8 cellular contexts compared by ENCODE assay signal in genomic region chr1:231625975-231626534, GRCh38. TPM values are rescaled to one million over a fixed set of nuclear protein-coding genes. Genes with fewer than 3 reads are reported as not detected.
DNase-seq lines count a peak whose midpoint lies in the region; ATAC-seq and TF ChIP-seq lines count a peak whose summit lies in the region.

No MANE protein-coding gene starts in this region.

- DNase-seq in AG04450 (ENCODE audit: low read depth, low spot score), result no peak
- DNase-seq in brain microvascular endothelial cell, result no peak
- no peak for DNase-seq in activated CD4-positive, alpha-beta T cell treated with anti-CD3 and anti-CD28 coated beads for 48 hours

- H3K4me3 ChIP-seq in AG04450 (ENCODE audit: low read depth, low read length) (peak overlapping the region; percentile 80), HUES6 (ENCODE audit: low read depth, low read length) (peak overlapping the region; percentile 85), brain microvascular endothelial cell (ENCODE audit: low read depth, low read length) (peak overlapping the region; percentile 84), muscle layer of colon (ENCODE audit: low read depth in 1 of 2, low read length in 2 of 2) (peak overlapping the region; percentile 66 to 75)

- H3K27me3 ChIP-seq in AG04450 (ENCODE audit: control insufficient read depth, insufficient read depth, low read length) (peaks cover 2% of the 10 kb centered on the region), HUES6 (ENCODE audit: control insufficient read depth, insufficient read depth, low read length) (peaks cover 35% of the 10 kb centered on the region), brain microvascular endothelial cell (replicated peaks) (no peaks in the 10 kb centered on the region), muscle layer of colon (ENCODE audit: control insufficient read depth in 1 of 2, insufficient read depth in 2 of 2, low read length in 2 of 2) (peaks cover 0 to 6% of the 10 kb centered on the region in 2 donors)

- POLR2A ChIA-PET in AG04450 (lab: Yijun Ruan, JAX), result interaction anchor here (1.5 kb wide), 1 partner anchor 10 kb away, joined by 7 read pairs; no protein-coding TSS in a partner anchor

- CTCF ChIA-PET in AG04450 (lab: Charles Lee), result interaction anchor here (2.3 kb wide), 1 partner anchor 131 kb away, joined by 6 read pairs; no protein-coding TSS in a partner anchor

- H3K36me3 ChIP-seq in HUES6 (ENCODE audit: control insufficient read depth, insufficient read depth, low read length) (no peaks in the 10 kb centered on the region), brain microvascular endothelial cell (replicated peaks) (no peaks in the 10 kb centered on the region), muscle layer of colon (ENCODE audit: insufficient read depth, low read length) (no peaks in the 10 kb centered on the region)

- in situ Hi-C loops in brain microvascular endothelial cell (cut with HindIII; ENCODE audit: low pct_ligation_motif_present, low sequenced_read_pairs), result no loop called here

- ATAC-seq in GM18517 (IDR thresholded peaks at IDR 0.05; ENCODE audit: unreplicated experiment) (no peak), HG02870 (IDR thresholded peaks at IDR 0.05; ENCODE audit: unreplicated experiment) (no peak), HG03520 (IDR thresholded peaks at IDR 0.05; ENCODE audit: unreplicated experiment) (no peak)

- no peak overlapping the region for H3K9ac ChIP-seq in HUES6 (ENCODE audit: low read length)
- H3K9ac ChIP-seq in muscle layer of colon (ENCODE audit: low read length), result no peak overlapping the region

- no peak for TF ChIP-seq CTCF in AG04450 (IDR thresholded peaks at IDR 0.05; ENCODE audit: low read depth, low read length)
- no peak for TF ChIP-seq CTCF in brain microvascular endothelial cell (IDR thresholded peaks at IDR 0.05; ENCODE audit: low read depth, low read length, missing control alignments)

- peaks cover 3% of the 10 kb centered on the region; the same call in 1 of the 2 replicates for H3K4me1 ChIP-seq in HUES6 (ENCODE audit: control insufficient read depth, insufficient read depth, low read length)
- H3K4me1 ChIP-seq in muscle layer of colon (ENCODE audit: insufficient read depth, low read length), result peaks cover 6% of the 10 kb centered on the region

- H3K27ac ChIP-seq in AG04450 (ENCODE audit: low read depth, low read length) (peak overlapping the region; percentile 13), HUES6 (ENCODE audit: low read depth, low read length) (no peak overlapping the region), brain microvascular endothelial cell (no peak overlapping the region), muscle layer of colon (ENCODE audit: low read depth, low read length) (no peak overlapping the region)

- peaks cover 3% of the 10 kb centered on the region; the same call in 1 of the 2 replicates for H3K9me3 ChIP-seq in AG04450 (ENCODE audit: control insufficient read depth, insufficient read depth, low read length)
- H3K9me3 ChIP-seq in HUES6 (ENCODE audit: control insufficient read depth, insufficient read depth, low read depth, low read length), result no peaks in the 10 kb centered on the region
- no peaks in the 10 kb centered on the region for H3K9me3 ChIP-seq in muscle layer of colon (ENCODE audit: low read length)

RNA-seq across cellular contexts. Expression of gene DISC1, which starts 0.5 kb away (rescaled TPM):
- polyA plus RNA-seq in AG04450 (2011; rRNA removed), result 5.0 and 5.4 TPM in 2 replicates
- 11.5 and 16.8 TPM in 2 replicates for polyA minus RNA-seq in AG04450 (2011; rRNA and poly(A)+ RNA removed)
